ENCODE assay signal across 1 cellular context in the genomic region with DNA sequence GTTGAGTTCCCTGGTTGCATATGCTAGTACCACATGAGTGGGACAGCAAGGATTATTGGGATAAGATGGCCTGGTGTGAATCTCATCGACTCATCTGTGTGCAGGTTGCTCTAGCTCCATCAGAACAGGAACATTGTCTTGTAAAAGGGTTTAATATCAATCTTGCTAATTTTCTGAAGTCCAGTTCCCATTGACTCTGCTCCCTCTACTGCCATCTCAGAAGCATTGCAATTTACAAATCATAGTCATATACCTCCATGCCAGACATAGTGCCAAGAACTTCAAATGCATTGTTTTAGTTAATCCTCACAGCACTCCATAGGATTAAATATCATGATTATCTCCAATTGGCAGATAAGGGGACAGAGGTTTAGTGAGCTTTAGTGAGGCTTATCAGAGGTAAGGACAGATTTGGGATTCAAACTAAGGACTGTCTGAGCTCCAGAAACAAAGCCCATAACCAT.
TF ChIP-seq lines count a peak whose summit lies in the region.

No MANE protein-coding gene starts in this region.

TF ChIP-seq in SK-N-SH treated with all-trans-retinoic acid at 6 μM for 48 hours, 23 proteins besides CTCF, POLR2A, EP300 and RAD21 (continued from another document):
- TF ChIP-seq ZFP3 (CRISPR knock-in tag; IDR thresholded peaks at IDR 0.05): no peak
- TF ChIP-seq GLIS3 (CRISPR knock-in tag; IDR thresholded peaks at IDR 0.05): no peak
